ENCODE assay signal across 10 cellular contexts in the genomic region with DNA sequence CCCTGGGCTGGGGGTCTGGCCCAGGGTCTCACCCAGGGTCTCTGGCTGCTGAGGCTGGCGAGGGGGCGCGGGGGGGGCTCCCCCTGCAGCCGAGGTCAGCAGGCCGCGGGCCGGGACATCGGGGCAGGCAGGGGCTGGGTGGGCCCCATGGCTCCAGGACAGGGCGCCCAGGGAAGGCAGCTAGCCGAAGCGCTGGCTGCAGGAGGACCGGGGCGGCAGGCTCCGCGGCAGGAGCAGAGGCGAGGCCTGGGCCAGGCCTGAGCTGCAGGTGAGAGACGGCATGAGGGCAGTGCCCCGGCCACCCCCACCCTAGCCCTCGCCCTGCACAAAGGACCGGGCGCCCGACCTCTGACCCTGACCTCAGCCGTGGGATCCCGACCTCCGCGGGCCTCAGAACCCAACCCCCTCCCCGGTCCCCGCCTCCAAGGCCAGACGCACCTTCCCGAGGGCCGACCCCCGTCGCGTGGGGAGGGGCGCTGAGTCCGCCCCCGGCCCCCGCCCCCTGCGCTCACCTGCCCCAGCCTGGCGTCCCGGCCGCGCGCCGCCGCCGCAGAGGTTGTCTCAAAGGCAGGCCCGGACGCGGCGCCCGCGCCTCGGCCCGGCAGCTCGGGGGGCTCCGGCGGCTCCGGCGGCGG. TPM values are rescaled to one million over a fixed set of nuclear protein-coding genes. Genes with fewer than 3 reads are reported as not detected.
DNase-seq lines count a peak whose midpoint lies in the region; ATAC-seq and TF ChIP-seq lines count a peak whose summit lies in the region.
"Had no signal": no experiment of that assay in that cellular context is flagged by ENCODE, and none has a peak within 500 bp of the region (broad histone marks: within the 10 kb centered on the region; RNA-seq: fewer than 3 reads in every experiment).

No MANE protein-coding gene starts in this region.

- no peaks in the 10 kb centered on the region for H3K27me3 ChIP-seq in OCI-LY1 (ENCODE audit: insufficient read depth, low read length)
- H3K27me3 ChIP-seq in foreskin keratinocyte = no peaks in the 10 kb centered on the region

- H3K79me2 ChIP-seq in OCI-LY1 (ENCODE audit: insufficient read depth, low read length) = no peaks in the 10 kb centered on the region

- peak overlapping the region; percentile 47 for H3K4me3 ChIP-seq in OCI-LY1 (ENCODE audit: low read depth, low read length, poor library complexity, severe bottlenecking)
- peak overlapping the region; percentile 41 for H3K4me3 ChIP-seq in fibroblast of villous mesenchyme (ENCODE audit: low read depth, low read length)
- peak overlapping the region; percentile 32 for H3K4me3 ChIP-seq in skeletal muscle cell (ENCODE audit: low read depth, low read length)

- no peaks in the 10 kb centered on the region for H3F3A ChIP-seq in OCI-LY1 (ENCODE audit: insufficient read depth, low read length)

- no peak overlapping the region for H3K27ac ChIP-seq in OCI-LY1 (ENCODE audit: low read depth, low read length, poor library complexity, severe bottlenecking)
- no peak overlapping the region for H3K27ac ChIP-seq in foreskin keratinocyte

- no peaks in the 10 kb centered on the region for H4K20me1 ChIP-seq in OCI-LY1 (ENCODE audit: insufficient read depth, low read length)

- H3K9me3 ChIP-seq in OCI-LY1 (ENCODE audit: low read length) = no peaks in the 10 kb centered on the region

- peaks cover 6% of the 10 kb centered on the region; the same call in 1 of the 2 replicates for H3K36me3 ChIP-seq in OCI-LY1 (ENCODE audit: insufficient read depth, low read length)

- no peaks in the 10 kb centered on the region for H3K9me2 ChIP-seq in OCI-LY1 (ENCODE audit: low read depth, low read length)

- H3K9ac ChIP-seq in OCI-LY1 (ENCODE audit: low read length) = no peak overlapping the region

- H2AFZ ChIP-seq in OCI-LY1 (ENCODE audit: low read length) = no peak overlapping the region

- H3K4me2 ChIP-seq in OCI-LY1 (ENCODE audit: low read length) = peak overlapping the region; percentile 51; the same call in 1 of the 2 replicates

- H3K4me1 ChIP-seq in OCI-LY1 (ENCODE audit: insufficient read depth, low read length, severe bottlenecking) (peaks cover 27% of the 10 kb centered on the region), foreskin keratinocyte (peaks cover 3% of the 10 kb centered on the region)

- TF ChIP-seq CTCF in OCI-LY1 (IDR thresholded peaks at IDR 0.05; ENCODE audit: low read length) (no peak), fibroblast of villous mesenchyme (IDR thresholded peaks at IDR 0.05; ENCODE audit: insufficient read depth, low read depth, low read length) (no peak), foreskin keratinocyte (conservative IDR thresholded peaks at IDR 0.05) (no peak)

- DNase-seq in NCI-H2227 (lab: John Stamatoyannopoulos, UW; ENCODE audit: unreplicated experiment) (peak; percentile 43), NCI-H2227 treated with DMSO at 0.1 percent for 48 hours (lab: John Stamatoyannopoulos, UW) (no peak), fibroblast of villous mesenchyme (ENCODE audit: low read depth) (no peak), skeletal muscle cell (ENCODE audit: low read depth) (no peak), middle frontal gyrus (ENCODE audit: extremely low spot score, low spot score) (no peak), foreskin keratinocyte (no peak)
- DNase-seq: SHP77 had no signal

- ATAC-seq in GM19035 (IDR thresholded peaks at IDR 0.05; ENCODE audit: unreplicated experiment) (no peak), foreskin keratinocyte (no peak)

RNA-seq across cellular contexts. Expression of a gene that starts 0.4 kb away (rescaled TPM):
- total RNA-seq in fibroblast of villous mesenchyme (under 0.01 TPM in 1 of 2 replicates, not detected in the other), foreskin keratinocyte (0.18 and 0.41 TPM in 2 replicates)
- 1.2 and 1.6 TPM in 2 replicates for polyA plus RNA-seq in foreskin keratinocyte

RNA-seq across cellular contexts. Expression of a gene that starts 3.4 kb away (rescaled TPM):
- total RNA-seq in fibroblast of villous mesenchyme (under 0.01 and 0.64 TPM in 2 replicates), foreskin keratinocyte (0.92 and 1.2 TPM in 2 replicates)
- polyA plus RNA-seq in foreskin keratinocyte = 1.0 and 1.4 TPM in 2 replicates

RNA-seq across cellular contexts. Expression of a gene that starts 5.7 kb away (rescaled TPM):
- total RNA-seq in fibroblast of villous mesenchyme (not detected in 2 replicates), foreskin keratinocyte (not detected in 2 replicates)
- not detected in 2 replicates for polyA plus RNA-seq in foreskin keratinocyte
- total RNA-seq: glomerular endothelial cell had no signal

RNA-seq across cellular contexts. Expression of a gene that starts 9.1 kb away (rescaled TPM):
- total RNA-seq in fibroblast of villous mesenchyme = under 0.01 TPM in 1 of 2 replicates, not detected in the other
- not detected in 2 replicates for total RNA-seq in foreskin keratinocyte
- not detected in 2 replicates for polyA plus RNA-seq in foreskin keratinocyte
- total RNA-seq: glomerular endothelial cell had no signal

RNA-seq across cellular contexts. Expression of a gene that starts 16.1 kb away (rescaled TPM):
- total RNA-seq in fibroblast of villous mesenchyme (7.8 and 11.0 TPM in 2 replicates), foreskin keratinocyte (12.4 and 14.6 TPM in 2 replicates)
- 12.1 and 12.8 TPM in 2 replicates for polyA plus RNA-seq in foreskin keratinocyte
